ENCODE assay signal across 8 cellular contexts in the genomic region with DNA sequence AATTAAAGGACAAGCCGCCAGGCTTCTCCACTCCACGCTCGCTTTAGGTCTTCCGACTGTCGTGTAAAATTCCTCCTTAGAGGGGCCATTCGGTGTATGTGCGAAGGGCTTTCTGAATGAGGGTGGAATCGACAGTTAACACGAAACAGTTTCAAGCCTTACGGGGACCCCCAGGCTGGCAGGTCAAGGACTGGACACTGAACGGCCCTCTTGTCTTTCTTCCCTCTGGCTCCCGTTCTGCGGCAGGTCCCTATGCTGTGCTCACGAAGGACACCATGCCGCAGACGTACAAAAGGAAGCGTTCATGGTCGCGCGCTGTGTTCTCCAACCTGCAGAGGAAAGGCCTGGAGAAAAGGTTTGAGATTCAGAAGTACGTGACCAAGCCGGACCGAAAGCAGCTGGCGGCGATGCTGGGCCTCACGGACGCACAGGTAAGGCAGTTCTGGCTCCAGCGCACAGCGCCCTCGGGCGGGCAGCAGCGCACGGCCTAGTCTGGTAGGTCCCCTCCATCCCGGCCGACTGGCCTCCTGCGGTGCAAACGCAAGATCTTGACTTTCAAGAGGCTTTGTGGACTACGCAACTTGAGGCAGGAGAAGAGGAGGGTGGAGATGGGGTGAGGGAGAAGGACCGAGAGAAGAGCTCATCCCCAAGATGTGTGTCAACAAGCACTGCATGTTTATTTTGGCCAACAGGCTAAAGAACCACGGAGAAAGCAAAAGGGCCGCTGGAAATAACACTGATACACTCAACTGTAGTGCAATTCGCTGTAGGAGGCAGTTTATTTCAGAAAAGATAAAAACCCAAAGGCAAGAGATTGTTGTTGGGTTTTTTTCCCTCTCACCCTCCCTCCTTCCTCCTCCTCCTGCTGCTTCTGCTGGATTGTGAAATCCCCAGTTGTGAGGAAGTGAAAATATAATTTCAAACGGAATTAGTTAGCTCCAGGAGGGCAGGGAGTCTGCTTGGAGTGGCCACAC. TPM values are rescaled to one million over a fixed set of nuclear protein-coding genes. Genes with fewer than 3 reads are reported as not detected.
A peak's percentile ranks its signal among the peaks of the same experiment; 100 is the strongest.
DNase-seq lines count a peak whose midpoint lies in the region; ATAC-seq and TF ChIP-seq lines count a peak whose summit lies in the region.

No MANE protein-coding gene starts in this region.

- H3K4me3 Mint-ChIP-seq in CD14-positive monocyte = peak overlapping the region; percentile 99

- intact Hi-C loops in CD14-positive monocyte (cut with micrococcal nuclease) = loop anchor here (5.0 to 10.0 kb wide), 4 partner anchors 73 to 283 kb away; no protein-coding TSS in a partner anchor

- DNase-seq in CD14-positive monocyte (ENCODE audit: low spot score) = no peak
- peak; percentile 81 for DNase-seq in OCI-M1 (lab: John Stamatoyannopoulos, UW)
- DNase-seq in globus pallidus (ENCODE audit: low spot score) = peak; percentile 31
- DNase-seq in omental fat pad (ENCODE audit: low spot score) = no peak
- DNase-seq in NCI-H526 treated with DMSO at 0.1 percent for 48 hours (lab: John Stamatoyannopoulos, UW) = no peak
- no peak for DNase-seq in HuH-7.5 (ENCODE audit: low spot score)
- no peak for DNase-seq in kidney tubule cell (ENCODE audit: low spot score)

- ATAC-seq in omental fat pad (ENCODE audit: low FRiP score) (peak; percentile 28), HG03135 (IDR thresholded peaks at IDR 0.05; ENCODE audit: unreplicated experiment) (no peak)

- TF ChIP-seq CTCF in CD14-positive monocyte (IDR thresholded peaks at IDR 0.05) (no peak), omental fat pad (IDR thresholded peaks at IDR 0.05) (no peak)

- H3K4me1 Mint-ChIP-seq in CD14-positive monocyte = peaks cover 77% of the 10 kb centered on the region

- H3K27me3 Mint-ChIP-seq in CD14-positive monocyte (ENCODE audit: low read depth in 3 of 3) = peaks cover 17 to 23% (median 17%) of the 10 kb centered on the region in 3 donors

- H3K27ac Mint-ChIP-seq in CD14-positive monocyte = peak overlapping the region; percentile 93 to 99 (median 97)

- H3K36me3 Mint-ChIP-seq in CD14-positive monocyte = peaks cover 43 to 54% of the 10 kb centered on the region in 2 donors

- peaks cover 2 to 12% (median 3%) of the 10 kb centered on the region in 7 donors for H3K9me3 Mint-ChIP-seq in CD14-positive monocyte

RNA-seq across cellular contexts. Expression of a gene that starts 3.0 kb away (rescaled TPM):
- polyA plus RNA-seq in CD14-positive monocyte = 10 to 100 TPM; 17.1 to 17.6 TPM
- total RNA-seq in omental fat pad = 10 to 100 TPM; 26.4 to 46.7 (median 34.5) TPM

Comparison
In these comparisons a context has a peak if more than half of its experiments do, and no peak if none do; other contexts are left out.
1. DNase-seq: peak in OCI-M1 (single experiment) and globus pallidus (single experiment); none in CD14-positive monocyte (single experiment), omental fat pad (single experiment), NCI-H526 treated with DMSO at 0.1 percent for 48 hours (single experiment), HuH-7.5 (single experiment) and kidney tubule cell (single experiment).